In the genomic region with DNA sequence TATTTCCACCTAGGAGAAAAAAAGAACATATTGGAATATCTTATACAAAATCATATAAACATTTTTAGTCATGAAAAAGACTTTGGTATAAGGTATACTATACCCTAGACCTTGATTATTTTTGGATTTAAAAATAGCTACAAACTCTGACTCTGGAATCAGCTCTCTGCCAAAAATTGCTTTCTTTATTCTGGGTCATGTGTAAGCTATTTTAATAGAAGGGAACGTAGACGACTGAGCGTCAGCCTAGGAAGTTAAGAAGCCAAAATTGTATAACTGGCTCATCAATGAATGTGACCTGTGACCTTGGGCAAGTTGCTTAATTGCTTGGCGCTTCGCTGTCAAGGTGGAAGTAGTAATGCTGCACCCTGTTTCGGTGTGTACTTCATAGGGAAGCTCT, we compare ENCODE assay signal across 30 cellular contexts.
"Had no signal": no experiment of that assay in that cellular context is flagged by ENCODE, and none has a peak within 500 bp of the region (broad histone marks: within the 10 kb centered on the region; RNA-seq: fewer than 3 reads in every experiment).

No MANE protein-coding gene starts in this region.

- H3K27ac ChIP-seq: lower lobe of right lung, pancreas, prostate gland, skin epidermis, suprapubic skin, thoracic aorta, tibial artery, upper lobe of right lung had no signal

- H3K27ac Mint-ChIP-seq: nephron had no signal

- H3K4me3 ChIP-seq: lower lobe of right lung, pancreas, prostate gland, skin epidermis, suprapubic skin, thoracic aorta, tibial artery, upper lobe of right lung had no signal

- DNase-seq: hypothalamus; immature natural killer cell; kidney; lower lobe of right lung; mammary epithelial cell; mesenchymal stem cell; naive thymus-derived CD8-positive, alpha-beta T cell; nucleus accumbens; pancreas; posterior cingulate gyrus; retina; right cardiac atrium; stimulated activated CD4-positive, alpha-beta T cell treated with anti-CD3 and anti-CD28 coated beads, Interleukin-12 subunit alpha, Interleukin-12 subunit beta, amount 100 ng/mL, for 4 hours; stimulated activated CD4-positive, alpha-beta T cell treated with anti-CD3 and anti-CD28 coated beads, Interleukin-15, amount 100 ng/mL, for 24 hours; stimulated activated CD4-positive, alpha-beta T cell treated with anti-CD3 and anti-CD28 coated beads, Interleukin-2, amount 100 ng/mL, for 24 hours; stimulated activated CD4-positive, alpha-beta T cell treated with anti-CD3 and anti-CD28 coated beads, Interleukin-4, amount 100 ng/mL, for 1 hour; stimulated activated naive CD4-positive, alpha-beta T cell; tibial artery; trophoblast cell; upper lobe of right lung had no signal

- FAIRE-seq: islet of Langerhans, kidney, pancreas, urothelium cell line had no signal

- H3K4me1 ChIP-seq: lower lobe of right lung, pancreas, prostate gland, suprapubic skin, tibial artery, upper lobe of right lung had no signal

- ATAC-seq: lower lobe of right lung; naive thymus-derived CD8-positive, alpha-beta T cell; pancreas; sciatic nerve; upper lobe of right lung had no signal

- H3K9me3 Mint-ChIP-seq: immature natural killer cell; naive thymus-derived CD8-positive, alpha-beta T cell; nephron; neural crest cell; stimulated activated naive CD8-positive, alpha-beta T cell treated with anti-CD3 and anti-CD28 coated beads, Interleukin-15, Interleukin-2, amounts not matched to agents 100 ng/mL and 50 ng/mL, for 24 hours had no signal

- H3K9me3 ChIP-seq: lower lobe of right lung, pancreas, prostate gland, suprapubic skin, thoracic aorta, tibial artery, upper lobe of right lung had no signal

- H3K27me3 ChIP-seq: pancreas, suprapubic skin, tibial artery, upper lobe of right lung had no signal

- H3K27me3 Mint-ChIP-seq: naive thymus-derived CD8-positive, alpha-beta T cell; stimulated activated naive CD8-positive, alpha-beta T cell treated with anti-CD3 and anti-CD28 coated beads, Interleukin-15, Interleukin-2, amounts not matched to agents 100 ng/mL and 50 ng/mL, for 24 hours had no signal

- H3K4me3 Mint-ChIP-seq: immature natural killer cell; naive thymus-derived CD8-positive, alpha-beta T cell; nephron; neural crest cell; stimulated activated naive CD8-positive, alpha-beta T cell treated with anti-CD3 and anti-CD28 coated beads, Interleukin-15, Interleukin-2, amounts not matched to agents 100 ng/mL and 50 ng/mL, for 24 hours had no signal

- H3K36me3 ChIP-seq: pancreas, prostate gland, thoracic aorta had no signal
